In genomic region chr17:10041916-10042588, GRCh38 we compare ENCODE assay signal across 16 cellular contexts.
DNase-seq lines count a peak whose midpoint lies in the region; ATAC-seq and TF ChIP-seq lines count a peak whose summit lies in the region.
"Had no signal": no experiment of that assay in that cellular context is flagged by ENCODE, and none has a peak within 500 bp of the region (broad histone marks: within the 10 kb centered on the region; RNA-seq: fewer than 3 reads in every experiment).

No MANE protein-coding gene starts in this region.

- intact Hi-C loops in activated B cell treated with CpG ODN at 0.5 μM for 24 hours (cut with micrococcal nuclease) = loop anchor here (1.0 to 5.0 kb wide), 7 partner anchors 10 to 185 kb away; no protein-coding TSS in a partner anchor
- intact Hi-C loops in sciatic nerve (cut with DNase I) = no loop called here
- intact Hi-C loops in CD14-positive monocyte (cut with micrococcal nuclease) = no loop called here

- DNase-seq in activated B cell treated with CpG ODN at 0.5 μM for 24 hours = no peak
- DNase-seq in sciatic nerve (ENCODE audit: low spot score) = no peak
- DNase-seq in CD14-positive monocyte (ENCODE audit: low spot score) = no peak
- DNase-seq in dermis blood vessel endothelial cell = no peak
- DNase-seq in progenitor cell of endocrine pancreas (ENCODE audit: low spot score, unreplicated experiment) = no peak
- DNase-seq in hypothalamus (lab: John Stamatoyannopoulos, UW) = no peak
- DNase-seq: activated CD4-positive, alpha-beta T cell treated with anti-CD3 and anti-CD28 coated beads for 4 hours; CD4-positive, CD25-positive, alpha-beta regulatory T cell; GF-D8; hippocampal formation; NCI-H2171 treated with DMSO at 0.1 percent for 48 hours; psoas muscle; T-cell had no signal

- H3K27ac Mint-ChIP-seq in activated B cell treated with CpG ODN at 0.5 μM for 24 hours (peak overlapping the region; percentile 84), CD14-positive monocyte (peak overlapping the region in 2 of 7 donors; percentile 27 to 28), progenitor cell of endocrine pancreas (no peak overlapping the region)
- H3K27ac Mint-ChIP-seq: activated T-helper 1 cell treated with anti-CD3 and anti-CD28 coated beads, Interleukin-12 subunit alpha, Interleukin-12 subunit beta, Interleukin-2, Interleukin-4 antibody, amounts not matched to agents 30 ng/mL and 10 ng/mL and 1 ng/mL, durations not matched to agents 14 hours and 24 hours and 36 hours; CD4-positive, CD25-positive, alpha-beta regulatory T cell; T-cell had no signal

- H3K9me3 Mint-ChIP-seq in activated B cell treated with CpG ODN at 0.5 μM for 24 hours = no peaks in the 10 kb centered on the region
- H3K9me3 Mint-ChIP-seq in CD14-positive monocyte = peaks cover 0 to 5% (median 2%) of the 10 kb centered on the region in 7 donors
- no peaks in the 10 kb centered on the region for H3K9me3 Mint-ChIP-seq in progenitor cell of endocrine pancreas (ENCODE audit: low read depth)
- H3K9me3 Mint-ChIP-seq: activated T-helper 1 cell treated with anti-CD3 and anti-CD28 coated beads, Interleukin-12 subunit alpha, Interleukin-12 subunit beta, Interleukin-2, Interleukin-4 antibody, amounts not matched to agents 30 ng/mL and 10 ng/mL and 1 ng/mL, durations not matched to agents 14 hours and 24 hours and 36 hours; T-cell had no signal

- no peak for TF ChIP-seq CTCF in activated B cell treated with CpG ODN at 0.5 μM for 24 hours (IDR thresholded peaks at IDR 0.05)
- TF ChIP-seq CTCF in CD14-positive monocyte (IDR thresholded peaks at IDR 0.05) = no peak
- no peak for TF ChIP-seq CTCF in progenitor cell of endocrine pancreas (IDR thresholded peaks at IDR 0.05; ENCODE audit: unreplicated experiment)

- CTCF ChIA-PET in activated B cell treated with CpG ODN at 0.5 μM for 24 hours (lab: Charles Lee) = no interaction called here

- H3K27me3 Mint-ChIP-seq in activated B cell treated with CpG ODN at 0.5 μM for 24 hours = no peaks in the 10 kb centered on the region
- H3K27me3 Mint-ChIP-seq in CD14-positive monocyte (ENCODE audit: low read depth in 3 of 3) = peaks cover 0 to 8% (median 0%) of the 10 kb centered on the region in 3 donors
- H3K27me3 Mint-ChIP-seq in progenitor cell of endocrine pancreas = peaks cover 5% of the 10 kb centered on the region

- peaks cover 55% of the 10 kb centered on the region for H3K4me1 Mint-ChIP-seq in activated B cell treated with CpG ODN at 0.5 μM for 24 hours
- H3K4me1 Mint-ChIP-seq in CD14-positive monocyte = peaks cover 58% of the 10 kb centered on the region
- H3K4me1 Mint-ChIP-seq in progenitor cell of endocrine pancreas (ENCODE audit: low read depth) = peaks cover 2% of the 10 kb centered on the region

- H3K36me3 Mint-ChIP-seq in activated B cell treated with CpG ODN at 0.5 μM for 24 hours (ENCODE audit: low read depth) (no peaks in the 10 kb centered on the region), CD14-positive monocyte (peaks cover 20% of the 10 kb centered on the region in 2 donors), progenitor cell of endocrine pancreas (ENCODE audit: insufficient read depth) (no peaks in the 10 kb centered on the region)
- H3K36me3 Mint-ChIP-seq: CD4-positive, CD25-positive, alpha-beta regulatory T cell; T-cell had no signal

- POLR2A ChIA-PET in activated B cell treated with CpG ODN at 0.5 μM for 24 hours (lab: Charles Lee) = interaction anchor here (0.6 to 3.9 kb wide), 16 partner anchors 8 to 655 kb away, joined by 3 to 69 read pairs (median 6); no protein-coding TSS in a partner anchor

- H3K4me3 Mint-ChIP-seq in activated B cell treated with CpG ODN at 0.5 μM for 24 hours (peak overlapping the region; percentile 30), CD14-positive monocyte (no peak overlapping the region), progenitor cell of endocrine pancreas (ENCODE audit: low read depth) (no peak overlapping the region)
- H3K4me3 Mint-ChIP-seq: activated T-helper 1 cell treated with anti-CD3 and anti-CD28 coated beads, Interleukin-12 subunit alpha, Interleukin-12 subunit beta, Interleukin-2, Interleukin-4 antibody, amounts not matched to agents 30 ng/mL and 10 ng/mL and 1 ng/mL, durations not matched to agents 14 hours and 24 hours and 36 hours; CD4-positive, CD25-positive, alpha-beta regulatory T cell; T-cell had no signal

- ATAC-seq in GM18511 (IDR thresholded peaks at IDR 0.05; ENCODE audit: unreplicated experiment) (peak; percentile 38), GM21619 (IDR thresholded peaks at IDR 0.05; ENCODE audit: unreplicated experiment) (peak; percentile 43), activated B cell treated with CpG ODN at 0.5 μM for 24 hours (ENCODE audit: low read depth) (peak; percentile 72), sciatic nerve (peak; percentile 69)
- ATAC-seq: T-cell had no signal
